1 cellular context compared by ENCODE assay signal in the genomic region with DNA sequence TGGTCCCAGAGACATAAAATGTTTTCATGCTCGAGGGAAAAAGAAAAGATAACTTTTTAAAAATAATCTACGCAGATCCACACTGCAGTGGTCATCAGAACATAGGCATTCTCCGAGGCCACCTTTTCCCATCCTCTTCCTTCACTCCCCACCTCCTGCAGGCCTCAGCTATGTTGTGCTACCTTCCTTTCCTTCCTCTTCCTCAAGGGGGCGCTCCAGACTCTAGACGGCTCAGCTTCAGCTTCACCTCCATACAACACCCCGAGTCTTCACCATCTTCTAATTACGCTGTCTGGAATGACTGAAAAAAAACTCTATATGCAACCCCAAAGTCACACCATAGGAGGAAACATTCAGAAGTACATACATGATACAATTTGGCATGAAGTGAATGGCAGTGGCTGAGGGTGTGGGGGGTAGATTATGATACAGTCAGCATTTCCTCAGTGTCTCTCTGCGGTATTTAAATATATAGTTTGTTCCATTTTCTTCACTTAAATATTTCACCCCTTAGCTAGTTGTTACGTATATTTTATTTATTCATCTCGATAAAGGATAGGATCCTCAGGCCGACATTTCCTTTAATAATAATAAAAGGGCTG.
TF ChIP-seq lines count a peak whose summit lies in the region.

No MANE protein-coding gene starts in this region.

TF ChIP-seq in H1, 55 proteins besides CTCF, POLR2A, EP300 and RAD21:
- TF ChIP-seq TEAD4 (IDR thresholded peaks at IDR 0.05; ENCODE audit: low read depth, low read length) (peak; percentile 12; the same call in 1 of the 2 replicates), YY1 (IDR thresholded peaks at IDR 0.05; ENCODE audit: low read depth, low read length) (peak; percentile 49; the same call in 1 of the 2 replicates), SIX5 (IDR thresholded peaks at IDR 0.05; ENCODE audit: low read depth, low read length) (no peak)
